Comparison of ENCODE assay signal across 35 cellular contexts in genomic region chr2:15791294-15791693, GRCh38.
"Had no signal": no experiment of that assay in that cellular context is flagged by ENCODE, and none has a peak within 500 bp of the region (broad histone marks: within the 10 kb centered on the region; RNA-seq: fewer than 3 reads in every experiment).

No MANE protein-coding gene starts in this region.

- H3K4me2 ChIP-seq: KMS-11 had no signal

- H3K27ac ChIP-seq: KMS-11 had no signal

- H3K36me3 ChIP-seq: MG63 had no signal

- H3K9me3 ChIP-seq: MG63 had no signal

- DNase-seq: Karpas-422, Kasumi-1, KBM-7, KG1, MG63, MM.1S, MV-4-11, NCI-H1048, NCI-H1092, NCI-H1092 treated with DMSO at 0.1 percent for 48 hours, NCI-H1105, NCI-H1105 treated with DMSO at 0.1 percent for 48 hours, NCI-H1417, NCI-H1417 treated with DMSO at 0.1 percent for 48 hours, NCI-H1436, NCI-H1436 treated with DMSO at 0.1 percent for 48 hours, NCI-H146, NCI-H1694, NCI-H1694 treated with DMSO at 0.1 percent for 48 hours, NCI-H187, NCI-H187 treated with DMSO at 0.1 percent for 48 hours, NCI-H1930, NCI-H2029, NCI-H2029 treated with DMSO at 0.1 percent for 48 hours, NCI-H2081, NCI-H2081 treated with DMSO at 0.1 percent for 48 hours, NCI-H2107, NCI-H2171, NCI-H2171 treated with DMSO at 0.1 percent for 48 hours, NCI-H2227 treated with DMSO at 0.1 percent for 48 hours, NCI-H226, NCI-H345, NCI-H446, NCI-H446 treated with DMSO at 0.1 percent for 48 hours had no signal

- H3K9ac ChIP-seq: KMS-11 had no signal

- H3K4me3 ChIP-seq: MG63 had no signal

- H3K27me3 ChIP-seq: MG63 had no signal
